In genomic region chr7:27834179-27834921, GRCh38 we compare ENCODE assay signal across 17 cellular contexts.
DNase-seq lines count a peak whose midpoint lies in the region; ATAC-seq and TF ChIP-seq lines count a peak whose summit lies in the region.
"Had no signal": no experiment of that assay in that cellular context is flagged by ENCODE, and none has a peak within 500 bp of the region (broad histone marks: within the 10 kb centered on the region; RNA-seq: fewer than 3 reads in every experiment).

No MANE protein-coding gene starts in this region.

- H3K27ac Mint-ChIP-seq in activated CD8-positive, alpha-beta T cell treated with anti-CD3 and anti-CD28 coated beads for 36 hours: no peak overlapping the region
- H3K27ac Mint-ChIP-seq in activated CD8-positive, alpha-beta T cell treated with anti-CD3 and anti-CD28 coated beads, Interleukin-2, amount 10 ng/mL, durations not matched to agents 7 days and 5 days: no peak overlapping the region
- H3K27ac Mint-ChIP-seq in CD14-positive monocyte: peak overlapping the region in 3 of 7 donors; percentile 21 to 26 (median 26)
- H3K27ac Mint-ChIP-seq: activated B cell treated with CpG ODN at 0.5 μM for 24 hours; activated naive CD8-positive, alpha-beta T cell treated with anti-CD3 and anti-CD28 coated beads, Interleukin-2, amount 50 U/mL, for 24 hours; T-helper 1 cell treated with Interleukin-12 subunit alpha and Interleukin-12 subunit beta and Interleukin-4 antibody, amounts not matched to agents 30 μg/mL and 1 μg/mL, for 36 hours had no signal

- no peaks in the 10 kb centered on the region for H3K27me3 ChIP-seq in gastroesophageal sphincter
- no peaks in the 10 kb centered on the region for H3K27me3 ChIP-seq in upper lobe of right lung
- H3K27me3 ChIP-seq: spleen had no signal

- no peak for TF ChIP-seq CTCF in activated CD8-positive, alpha-beta T cell treated with anti-CD3 and anti-CD28 coated beads for 36 hours (IDR thresholded peaks at IDR 0.05)
- TF ChIP-seq CTCF in gastroesophageal sphincter (IDR thresholded peaks at IDR 0.05): no peak
- no peak for TF ChIP-seq CTCF in upper lobe of right lung (IDR thresholded peaks at IDR 0.05)
- TF ChIP-seq CTCF in CD14-positive monocyte (IDR thresholded peaks at IDR 0.05): no peak

- H3K36me3 Mint-ChIP-seq in activated CD8-positive, alpha-beta T cell treated with anti-CD3 and anti-CD28 coated beads for 36 hours (ENCODE audit: low read depth): peaks cover 9% of the 10 kb centered on the region
- no peaks in the 10 kb centered on the region for H3K36me3 Mint-ChIP-seq in activated CD8-positive, alpha-beta T cell treated with anti-CD3 and anti-CD28 coated beads, Interleukin-2, amount 10 ng/mL, durations not matched to agents 7 days and 5 days (ENCODE audit: low read depth)
- H3K36me3 Mint-ChIP-seq in CD14-positive monocyte: peaks cover 79 to 83% of the 10 kb centered on the region in 2 donors

- H3K4me1 ChIP-seq in gastroesophageal sphincter: peaks cover 0 to 9% (median 0%) of the 10 kb centered on the region in 3 donors
- no peaks in the 10 kb centered on the region for H3K4me1 ChIP-seq in upper lobe of right lung

- CTCF ChIA-PET in activated CD8-positive, alpha-beta T cell treated with anti-CD3 and anti-CD28 coated beads for 36 hours (lab: Charles Lee): interaction anchor here (2.7 kb wide), 1 partner anchor 13 kb away, joined by 6 read pairs; no protein-coding TSS in a partner anchor
- CTCF ChIA-PET in activated CD8-positive, alpha-beta T cell treated with anti-CD3 and anti-CD28 coated beads, Interleukin-2, amount 10 ng/mL, durations not matched to agents 7 days and 5 days (lab: Charles Lee): interaction anchor here (1.3 kb wide), 1 partner anchor 9 kb away, joined by 4 read pairs; no protein-coding TSS in a partner anchor

- DNase-seq in activated CD8-positive, alpha-beta T cell treated with anti-CD3 and anti-CD28 coated beads for 36 hours: no peak
- no peak for DNase-seq in activated CD8-positive, alpha-beta T cell treated with anti-CD3 and anti-CD28 coated beads, Interleukin-2, amount 10 ng/mL, durations not matched to agents 7 days and 5 days
- DNase-seq in medulla oblongata (ENCODE audit: extremely low spot score) (peak; percentile 60), upper lobe of right lung (no peak), DMS153 treated with DMSO at 0.1 percent for 48 hours (lab: John Stamatoyannopoulos, UW; ENCODE audit: unreplicated experiment) (no peak), CD14-positive monocyte (ENCODE audit: low spot score) (no peak)
- DNase-seq: activated B cell treated with CpG ODN at 0.5 μM for 24 hours; activated naive CD8-positive, alpha-beta T cell treated with anti-CD3 and anti-CD28 coated beads, Interleukin-2, amount 50 U/mL, for 24 hours; DND-41; effector memory CD4-positive, alpha-beta T cell; NCI-H1417; posterior cingulate gyrus; spleen had no signal

- TF ChIP-seq POLR2A in gastroesophageal sphincter (IDR thresholded peaks at IDR 0.05): no peak

- POLR2A ChIA-PET in activated CD8-positive, alpha-beta T cell treated with anti-CD3 and anti-CD28 coated beads for 36 hours (lab: Charles Lee): no interaction called here
- POLR2A ChIA-PET in activated CD8-positive, alpha-beta T cell treated with anti-CD3 and anti-CD28 coated beads, Interleukin-2, amount 10 ng/mL, durations not matched to agents 7 days and 5 days (lab: Charles Lee): no interaction called here

- H3K4me3 ChIP-seq in gastroesophageal sphincter (no peak overlapping the region), upper lobe of right lung (no peak overlapping the region)
- H3K4me3 ChIP-seq: spleen had no signal

- H3K27me3 Mint-ChIP-seq in activated CD8-positive, alpha-beta T cell treated with anti-CD3 and anti-CD28 coated beads for 36 hours: no peaks in the 10 kb centered on the region
- no peaks in the 10 kb centered on the region for H3K27me3 Mint-ChIP-seq in activated CD8-positive, alpha-beta T cell treated with anti-CD3 and anti-CD28 coated beads, Interleukin-2, amount 10 ng/mL, durations not matched to agents 7 days and 5 days (ENCODE audit: low read depth)
- H3K27me3 Mint-ChIP-seq in CD14-positive monocyte (ENCODE audit: low read depth in 3 of 3): no peaks in the 10 kb centered on the region
- H3K27me3 Mint-ChIP-seq: activated B cell treated with CpG ODN at 0.5 μM for 24 hours; activated naive CD8-positive, alpha-beta T cell treated with anti-CD3 and anti-CD28 coated beads, Interleukin-2, amount 50 U/mL, for 24 hours had no signal

- H3K36me3 ChIP-seq in gastroesophageal sphincter (peaks cover 0 to 49% of the 10 kb centered on the region in 2 donors), upper lobe of right lung (peaks cover 30% of the 10 kb centered on the region)

- ATAC-seq in activated CD8-positive, alpha-beta T cell treated with anti-CD3 and anti-CD28 coated beads for 36 hours: peak; percentile 34
- no peak for ATAC-seq in activated CD8-positive, alpha-beta T cell treated with anti-CD3 and anti-CD28 coated beads, Interleukin-2, amount 10 ng/mL, durations not matched to agents 7 days and 5 days
- ATAC-seq in gastroesophageal sphincter: peak; percentile 68
- ATAC-seq in upper lobe of right lung: peak; percentile 8
- no peak for ATAC-seq in GM19328 (IDR thresholded peaks at IDR 0.05; ENCODE audit: unreplicated experiment)
- ATAC-seq: activated naive CD8-positive, alpha-beta T cell treated with anti-CD3 and anti-CD28 coated beads, Interleukin-2, amount 50 U/mL, for 24 hours had no signal

- H3K9me3 ChIP-seq in gastroesophageal sphincter: no peaks in the 10 kb centered on the region
- H3K9me3 ChIP-seq in upper lobe of right lung: no peaks in the 10 kb centered on the region
- H3K9me3 ChIP-seq: spleen had no signal

- H3K27ac ChIP-seq in gastroesophageal sphincter (peak overlapping the region in 3 of 4 donors; percentile 3 to 23 (median 16)), upper lobe of right lung (no peak overlapping the region)
- H3K27ac ChIP-seq: C4-2B had no signal

- no peak for TF ChIP-seq EP300 in gastroesophageal sphincter (IDR thresholded peaks at IDR 0.05)

- H3K4me1 Mint-ChIP-seq in activated CD8-positive, alpha-beta T cell treated with anti-CD3 and anti-CD28 coated beads for 36 hours (ENCODE audit: low read depth): no peaks in the 10 kb centered on the region
- H3K4me1 Mint-ChIP-seq in activated CD8-positive, alpha-beta T cell treated with anti-CD3 and anti-CD28 coated beads, Interleukin-2, amount 10 ng/mL, durations not matched to agents 7 days and 5 days (ENCODE audit: low read depth): no peaks in the 10 kb centered on the region
- H3K4me1 Mint-ChIP-seq in CD14-positive monocyte: no peaks in the 10 kb centered on the region
- H3K4me1 Mint-ChIP-seq: activated B cell treated with CpG ODN at 0.5 μM for 24 hours; activated naive CD8-positive, alpha-beta T cell treated with anti-CD3 and anti-CD28 coated beads, Interleukin-2, amount 50 U/mL, for 24 hours had no signal

- WGBS in gastroesophageal sphincter (ENCODE audit: low coverage in 1 of 2), 2 donors: 31 to 65% methylated on average over 3 to 5 of the region's 7 CpGs

- H3K9me3 Mint-ChIP-seq in activated CD8-positive, alpha-beta T cell treated with anti-CD3 and anti-CD28 coated beads for 36 hours: no peaks in the 10 kb centered on the region
- no peaks in the 10 kb centered on the region for H3K9me3 Mint-ChIP-seq in activated CD8-positive, alpha-beta T cell treated with anti-CD3 and anti-CD28 coated beads, Interleukin-2, amount 10 ng/mL, durations not matched to agents 7 days and 5 days (ENCODE audit: insufficient read depth)
- H3K9me3 Mint-ChIP-seq in CD14-positive monocyte: no peaks in the 10 kb centered on the region
- H3K9me3 Mint-ChIP-seq: activated B cell treated with CpG ODN at 0.5 μM for 24 hours; activated naive CD8-positive, alpha-beta T cell treated with anti-CD3 and anti-CD28 coated beads, Interleukin-2, amount 50 U/mL, for 24 hours; T-helper 1 cell treated with Interleukin-12 subunit alpha and Interleukin-12 subunit beta and Interleukin-4 antibody, amounts not matched to agents 30 μg/mL and 1 μg/mL, for 36 hours had no signal

- H3K4me3 Mint-ChIP-seq in activated CD8-positive, alpha-beta T cell treated with anti-CD3 and anti-CD28 coated beads for 36 hours: no peak overlapping the region
- H3K4me3 Mint-ChIP-seq in activated CD8-positive, alpha-beta T cell treated with anti-CD3 and anti-CD28 coated beads, Interleukin-2, amount 10 ng/mL, durations not matched to agents 7 days and 5 days: no peak overlapping the region
- no peak overlapping the region for H3K4me3 Mint-ChIP-seq in CD14-positive monocyte
- H3K4me3 Mint-ChIP-seq: activated B cell treated with CpG ODN at 0.5 μM for 24 hours; activated naive CD8-positive, alpha-beta T cell treated with anti-CD3 and anti-CD28 coated beads, Interleukin-2, amount 50 U/mL, for 24 hours; T-helper 1 cell treated with Interleukin-12 subunit alpha and Interleukin-12 subunit beta and Interleukin-4 antibody, amounts not matched to agents 30 μg/mL and 1 μg/mL, for 36 hours had no signal

- intact Hi-C loops in activated CD8-positive, alpha-beta T cell treated with anti-CD3 and anti-CD28 coated beads for 36 hours (cut with micrococcal nuclease): no loop called here
- intact Hi-C loops in upper lobe of right lung (cut with DNase I): no loop called here
- intact Hi-C loops in CD14-positive monocyte (cut with micrococcal nuclease): no loop called here

Comparison
In these comparisons a context has a peak if more than half of its experiments do, and no peak if none do; other contexts are left out.
1. ATAC-seq: peak in activated CD8-positive, alpha-beta T cell treated with anti-CD3 and anti-CD28 coated beads for 36 hours (single experiment), gastroesophageal sphincter (single experiment) and upper lobe of right lung (single experiment); none in activated CD8-positive, alpha-beta T cell treated with anti-CD3 and anti-CD28 coated beads, Interleukin-2, amount 10 ng/mL, durations not matched to agents 7 days and 5 days (single experiment) and GM19328 (single experiment).